Comparison of ENCODE assay signal across 14 cellular contexts in genomic region chr14:84036863-84037262, GRCh38.
DNase-seq lines count a peak whose midpoint lies in the region; ATAC-seq and TF ChIP-seq lines count a peak whose summit lies in the region.
"Had no signal": no experiment of that assay in that cellular context is flagged by ENCODE, and none has a peak within 500 bp of the region (broad histone marks: within the 10 kb centered on the region; RNA-seq: fewer than 3 reads in every experiment).

No MANE protein-coding gene starts in this region.

- H3K4me3 ChIP-seq in HFF-Myc (replicated peaks; ENCODE audit: low read depth, low read length) (no peak overlapping the region), fibroblast of villous mesenchyme (ENCODE audit: low read depth, low read length) (no peak overlapping the region)

- DNase-seq in AG08395 (ENCODE audit: low spot score) (peak; percentile 48), HFF-Myc (ENCODE audit: extremely low read depth, low read depth) (peak; percentile 27), SIG-M5 treated with dmso at 0.1 percent for 504 hours (lab: John Stamatoyannopoulos, UW; ENCODE audit: unreplicated experiment) (peak; percentile 89), fibroblast of villous mesenchyme (ENCODE audit: low read depth) (peak; percentile 51), GM10248 (ENCODE audit: extremely low spot score) (no peak), NCI-H774 (lab: John Stamatoyannopoulos, UW) (no peak), NCI-H2107 treated with DMSO at 0.1 percent for 48 hours (lab: John Stamatoyannopoulos, UW; ENCODE audit: unreplicated experiment) (no peak)
- DNase-seq: activated naive CD8-positive, alpha-beta T cell treated with anti-CD3 and anti-CD28 coated beads, Interleukin-2, amount 10 ng/mL, durations not matched to agents 7 days and 5 days; C1 segment of cervical spinal cord; head of caudate nucleus; naive B cell; NCI-H526 had no signal

- TF ChIP-seq CTCF in HFF-Myc (IDR thresholded peaks at IDR 0.05; ENCODE audit: low read depth, low read length, missing control alignments) (no peak), fibroblast of villous mesenchyme (IDR thresholded peaks at IDR 0.05; ENCODE audit: insufficient read depth, low read depth, low read length) (no peak), GM10248 (IDR thresholded peaks at IDR 0.05; ENCODE audit: control extremely low read depth, extremely low read depth, low read depth, missing control alignments) (no peak)

- CTCF ChIA-PET in GM10248 (lab: Yijun Ruan, JAX), result no interaction called here

- POLR2A ChIA-PET in GM10248 (lab: Yijun Ruan, JAX), result no interaction called here

- no peak for ATAC-seq in GM21367 (IDR thresholded peaks at IDR 0.05; ENCODE audit: unreplicated experiment)
- ATAC-seq: HCT116 had no signal

Comparison
In these comparisons a context has a peak if more than half of its experiments do, and no peak if none do; other contexts are left out.
1. DNase-seq: peak in AG08395 (single experiment), HFF-Myc (single experiment), SIG-M5 treated with dmso at 0.1 percent for 504 hours (single experiment) and fibroblast of villous mesenchyme (single experiment); none in GM10248 (single experiment), NCI-H774 (single experiment) and NCI-H2107 treated with DMSO at 0.1 percent for 48 hours (single experiment).